In the genomic region with DNA sequence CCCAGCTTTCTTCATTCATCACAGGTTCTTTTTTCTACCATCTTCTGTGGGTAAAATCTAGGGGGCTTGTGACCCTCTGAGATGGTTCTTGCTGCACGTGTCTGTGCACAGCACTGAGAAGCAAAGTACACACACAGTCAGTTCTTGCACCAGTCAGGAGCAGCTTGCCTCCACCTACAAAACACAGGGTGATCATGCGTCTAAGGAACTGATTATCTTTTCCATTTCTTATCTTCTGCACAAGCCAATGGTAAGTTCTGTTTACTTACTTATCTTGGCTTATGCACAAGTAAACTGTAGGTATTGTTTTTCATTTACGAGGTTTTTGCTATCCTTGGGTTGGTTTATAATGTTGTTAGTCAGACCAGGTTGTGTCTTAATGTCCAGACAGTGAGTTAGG, we compare ENCODE assay signal across 22 cellular contexts. TPM values are rescaled to one million over a fixed set of nuclear protein-coding genes. Genes with fewer than 3 reads are reported as not detected.
"Had no signal": no experiment of that assay in that cellular context is flagged by ENCODE, and none has a peak within 500 bp of the region (broad histone marks: within the 10 kb centered on the region; RNA-seq: fewer than 3 reads in every experiment).

No MANE protein-coding gene starts in this region.

- DNase-seq: activated CD4-positive, alpha-beta T cell treated with anti-CD3 and anti-CD28 coated beads, Interleukin-2, amount 10 ng/mL, durations not matched to agents 7 days and 5 days; activated CD4-positive, CD25-positive, alpha-beta regulatory T cell treated with anti-CD3 and anti-CD28 coated beads, Interleukin-2, amount 50 U/mL, for 72 hours; activated CD8-positive, alpha-beta memory T cell treated with anti-CD3 and anti-CD28 coated beads, Interleukin-2, amount 10 ng/mL, durations not matched to agents 7 days and 5 days; activated CD8-positive, alpha-beta T cell treated with anti-CD3 and anti-CD28 coated beads for 36 hours; activated gamma-delta T cell treated with Interleukin-2 at 50 U/mL for 16 hours; central memory CD4-positive, alpha-beta T cell; heart left ventricle; islet precursor cell; left cardiac atrium; mesendoderm; naive thymus-derived CD4-positive, alpha-beta T cell; right cardiac atrium; stimulated activated CD4-positive, alpha-beta T cell treated with anti-CD3 and anti-CD28 coated beads, Interleukin-12 subunit alpha, Interleukin-12 subunit beta, amount 100 ng/mL, for 4 hours; stimulated activated naive CD8-positive, alpha-beta T cell treated with anti-CD3 and anti-CD28 coated beads, Interleukin-15, amount 100 ng/mL, for 72 hours; T-helper 2 cell; trophoblast cell had no signal

- H3K27me3 ChIP-seq: ascending aorta, esophagus muscularis mucosa, heart left ventricle, suprapubic skin, vagina had no signal

- H3K27ac ChIP-seq: ascending aorta, esophagus muscularis mucosa, heart left ventricle, suprapubic skin, vagina had no signal

- H3K4me3 ChIP-seq: ascending aorta, esophagus muscularis mucosa, heart left ventricle, suprapubic skin, vagina had no signal

- H3K4me3 Mint-ChIP-seq: activated CD4-positive, alpha-beta T cell treated with anti-CD3 and anti-CD28 coated beads, Interleukin-2, amount 10 ng/mL, durations not matched to agents 7 days and 5 days; activated CD8-positive, alpha-beta memory T cell treated with anti-CD3 and anti-CD28 coated beads, Interleukin-2, amount 10 ng/mL, durations not matched to agents 7 days and 5 days; activated CD8-positive, alpha-beta T cell treated with anti-CD3 and anti-CD28 coated beads for 36 hours; activated T-helper 1 cell treated with anti-CD3 and anti-CD28 coated beads, Interleukin-12 subunit alpha, Interleukin-12 subunit beta, Interleukin-2, Interleukin-4 antibody, amounts not matched to agents 30 ng/mL and 10 ng/mL and 1 ng/mL, durations not matched to agents 14 hours and 24 hours and 36 hours; naive thymus-derived CD4-positive, alpha-beta T cell; stimulated activated naive CD8-positive, alpha-beta T cell treated with anti-CD3 and anti-CD28 coated beads, Interleukin-15, amount 100 ng/mL, for 72 hours had no signal

- H3K36me3 ChIP-seq: suprapubic skin, vagina had no signal

- H3K36me3 Mint-ChIP-seq: activated CD8-positive, alpha-beta memory T cell treated with anti-CD3 and anti-CD28 coated beads, Interleukin-2, amount 10 ng/mL, durations not matched to agents 7 days and 5 days; activated naive CD4-positive, alpha-beta T cell treated with anti-CD3 and anti-CD28 coated beads, Interleukin-2, amount 50 U/mL, for 72 hours; naive thymus-derived CD4-positive, alpha-beta T cell had no signal

- H3K9me3 Mint-ChIP-seq: activated CD4-positive, alpha-beta T cell treated with anti-CD3 and anti-CD28 coated beads, Interleukin-2, amount 10 ng/mL, durations not matched to agents 7 days and 5 days; activated CD8-positive, alpha-beta T cell treated with anti-CD3 and anti-CD28 coated beads for 36 hours; activated naive CD4-positive, alpha-beta T cell treated with anti-CD3 and anti-CD28 coated beads, Interleukin-2, amount 50 U/mL, for 72 hours; activated T-helper 1 cell treated with anti-CD3 and anti-CD28 coated beads, Interleukin-12 subunit alpha, Interleukin-12 subunit beta, Interleukin-2, Interleukin-4 antibody, amounts not matched to agents 30 ng/mL and 10 ng/mL and 1 ng/mL, durations not matched to agents 14 hours and 24 hours and 36 hours; stimulated activated naive CD8-positive, alpha-beta T cell treated with anti-CD3 and anti-CD28 coated beads, Interleukin-15, amount 100 ng/mL, for 72 hours had no signal

- H3K27ac Mint-ChIP-seq: activated CD8-positive, alpha-beta memory T cell treated with anti-CD3 and anti-CD28 coated beads, Interleukin-2, amount 10 ng/mL, durations not matched to agents 7 days and 5 days; activated CD8-positive, alpha-beta T cell treated with anti-CD3 and anti-CD28 coated beads for 36 hours; activated naive CD4-positive, alpha-beta T cell treated with anti-CD3 and anti-CD28 coated beads, Interleukin-2, amount 50 U/mL, for 72 hours; activated T-helper 1 cell treated with anti-CD3 and anti-CD28 coated beads, Interleukin-12 subunit alpha, Interleukin-12 subunit beta, Interleukin-2, Interleukin-4 antibody, amounts not matched to agents 30 ng/mL and 10 ng/mL and 1 ng/mL, durations not matched to agents 14 hours and 24 hours and 36 hours; stimulated activated naive CD8-positive, alpha-beta T cell treated with anti-CD3 and anti-CD28 coated beads, Interleukin-15, amount 100 ng/mL, for 72 hours had no signal

- H3K9me3 ChIP-seq: ascending aorta, esophagus muscularis mucosa, heart left ventricle, suprapubic skin, vagina had no signal

- H3K27me3 Mint-ChIP-seq: activated CD8-positive, alpha-beta T cell treated with anti-CD3 and anti-CD28 coated beads for 36 hours; stimulated activated naive CD8-positive, alpha-beta T cell treated with anti-CD3 and anti-CD28 coated beads, Interleukin-15, amount 100 ng/mL, for 72 hours had no signal

- ATAC-seq: activated CD8-positive, alpha-beta memory T cell treated with anti-CD3 and anti-CD28 coated beads, Interleukin-2, amount 10 ng/mL, durations not matched to agents 7 days and 5 days; activated CD8-positive, alpha-beta T cell treated with anti-CD3 and anti-CD28 coated beads for 36 hours; activated naive CD4-positive, alpha-beta T cell treated with anti-CD3 and anti-CD28 coated beads, Interleukin-2, amount 50 U/mL, for 72 hours; heart left ventricle; left cardiac atrium; naive thymus-derived CD4-positive, alpha-beta T cell; right cardiac atrium; stimulated activated naive CD8-positive, alpha-beta T cell treated with anti-CD3 and anti-CD28 coated beads, Interleukin-15, amount 100 ng/mL, for 72 hours had no signal

RNA-seq across cellular contexts. Expression of gene TRIM2, which starts 40.7 kb away (rescaled TPM):
- total RNA-seq: activated CD8-positive, alpha-beta memory T cell treated with anti-CD3 and anti-CD28 coated beads, Interleukin-2, amount 10 ng/mL, durations not matched to agents 7 days and 5 days had no signal
